ENCODE assay signal across 29 cellular contexts in genomic region chr4:159151701-159152100, GRCh38.
"Had no signal": no experiment of that assay in that cellular context is flagged by ENCODE, and none has a peak within 500 bp of the region (broad histone marks: within the 10 kb centered on the region; RNA-seq: fewer than 3 reads in every experiment).

No MANE protein-coding gene starts in this region.

- H3K9me3 ChIP-seq: heart left ventricle, spleen, thoracic aorta, vagina had no signal

- H3K4me3 ChIP-seq: heart left ventricle, spleen, thoracic aorta, vagina had no signal

- FAIRE-seq: astrocyte, endothelial cell of umbilical vein, kidney had no signal

- H3K27me3 ChIP-seq: brain microvascular endothelial cell, heart left ventricle, spleen, vagina had no signal

- DNase-seq: activated CD4-positive, alpha-beta T cell treated with anti-CD3 and anti-CD28 coated beads for 48 hours; activated CD4-positive, alpha-beta T cell treated with anti-CD3 and anti-CD28 coated beads, Interleukin-2, amount 50 U/mL, for 48 hours; activated CD8-positive, alpha-beta memory T cell treated with anti-CD3 and anti-CD28 coated beads, Interleukin-2, amount 50 U/mL, for 4 hours; activated gamma-delta T cell; activated naive CD4-positive, alpha-beta T cell treated with anti-CD3 and anti-CD28 coated beads, Interleukin-2, amount 50 U/mL, for 16 hours; activated T-cell treated with anti-CD3 and anti-CD28 coated beads, Interleukin-2, amount 50 U/mL, for 1 hour; amniotic stem cell; brain microvascular endothelial cell; caudate nucleus; cortex of kidney; effector memory CD8-positive, alpha-beta T cell; foreskin fibroblast; heart left ventricle; hypothalamus; immature natural killer cell; kidney; left colon; right cardiac atrium; spleen; stimulated activated naive CD8-positive, alpha-beta T cell treated with anti-CD3 and anti-CD28 coated beads, Interleukin-15, Interleukin-2, amounts not matched to agents 100 U/mL and 50 U/mL, for 24 hours had no signal

- H3K36me3 ChIP-seq: brain microvascular endothelial cell, heart left ventricle, spleen, thoracic aorta, vagina had no signal

- ATAC-seq: activated CD4-positive, CD25-positive, alpha-beta regulatory T cell treated with anti-CD3 and anti-CD28 coated beads, Interleukin-2, amount 50 U/mL, for 24 hours; effector memory CD8-positive, alpha-beta T cell; esophagus mucosa; heart left ventricle; left colon; natural killer cell treated with Interleukin-12 subunit alpha and Interleukin-12 subunit beta and Interleukin-15 and Interleukin-18, amount 100 ng/mL, for 72 hours; right cardiac atrium; stimulated activated naive CD8-positive, alpha-beta T cell treated with anti-CD3 and anti-CD28 coated beads, Interleukin-15, Interleukin-2, amounts not matched to agents 100 U/mL and 50 U/mL, for 24 hours had no signal

- H3K36me3 Mint-ChIP-seq: immature natural killer cell; natural killer cell treated with Interleukin-12 subunit alpha and Interleukin-12 subunit beta and Interleukin-15 and Interleukin-18, amount 100 ng/mL, for 72 hours; type B pancreatic cell had no signal

- H3K27me3 Mint-ChIP-seq: effector memory CD8-positive, alpha-beta T cell; natural killer cell treated with Interleukin-12 subunit alpha and Interleukin-12 subunit beta and Interleukin-15 and Interleukin-18, amount 100 ng/mL, for 72 hours; type B pancreatic cell had no signal

- H3K9me3 Mint-ChIP-seq: effector memory CD8-positive, alpha-beta T cell; immature natural killer cell; natural killer cell treated with Interleukin-12 subunit alpha and Interleukin-12 subunit beta and Interleukin-15 and Interleukin-18, amount 100 ng/mL, for 72 hours had no signal

- H3K4me3 Mint-ChIP-seq: effector memory CD8-positive, alpha-beta T cell; immature natural killer cell; natural killer cell treated with Interleukin-12 subunit alpha and Interleukin-12 subunit beta and Interleukin-15 and Interleukin-18, amount 100 ng/mL, for 72 hours; type B pancreatic cell had no signal

- H3K27ac Mint-ChIP-seq: effector memory CD8-positive, alpha-beta T cell; immature natural killer cell; natural killer cell treated with Interleukin-12 subunit alpha and Interleukin-12 subunit beta and Interleukin-15 and Interleukin-18, amount 100 ng/mL, for 72 hours; type B pancreatic cell had no signal

- H3K27ac ChIP-seq: brain microvascular endothelial cell, heart left ventricle, spleen, thoracic aorta, vagina, VCaP had no signal
